ENCODE assay signal across 16 cellular contexts in genomic region chr1:174161813-174162212, GRCh38. TPM values are rescaled to one million over a fixed set of nuclear protein-coding genes. Genes with fewer than 3 reads are reported as not detected.
DNase-seq lines count a peak whose midpoint lies in the region; ATAC-seq, FAIRE-seq and TF ChIP-seq lines count a peak whose summit lies in the region.
"Had no signal": no experiment of that assay in that cellular context is flagged by ENCODE, and none has a peak within 500 bp of the region (broad histone marks: within the 10 kb centered on the region; RNA-seq: fewer than 3 reads in every experiment).

No MANE protein-coding gene starts in this region.

- CTCF ChIA-PET in HepG2 (lab: Yijun Ruan, JAX; ENCODE audit: low intra/inter-chr PET ratio, low total read pairs): no interaction called here
- CTCF ChIA-PET in GM12878 (lab: Yijun Ruan, JAX): no interaction called here

- no peak overlapping the region for H3K4me3 ChIP-seq in HepG2 (replicated peaks in 1 of 3; ENCODE audit: insufficient read depth in 1 of 3, low read depth in 2 of 3, low read length in 3 of 3)
- H3K4me3 ChIP-seq in right lobe of liver: no peak overlapping the region
- H3K4me3 ChIP-seq in GM12878: peak overlapping the region; percentile 75
- no peak overlapping the region for H3K4me3 ChIP-seq in gastroesophageal sphincter
- H3K4me3 ChIP-seq: lower lobe of right lung had no signal

- H2AFZ ChIP-seq in HepG2 (ENCODE audit: low read length): no peak overlapping the region
- no peak overlapping the region for H2AFZ ChIP-seq in GM12878 (ENCODE audit: control insufficient read depth, low read depth, low read length)
- H2AFZ ChIP-seq: parathyroid adenoma had no signal

- DNase-seq in HepG2 (ENCODE audit: low spot score) (no peak), right lobe of liver (no peak), GM12878 (ENCODE audit: low read depth, low spot score) (no peak), type B pancreatic cell (ENCODE audit: extremely low spot score, unreplicated experiment) (no peak), glomerular visceral epithelial cell (ENCODE audit: extremely low spot score) (no peak)
- DNase-seq in NK-92 treated with Interleukin-12 subunit alpha and Interleukin-12 subunit beta, amount 100 ng/mL, for 24 hours (lab: John Stamatoyannopoulos, UW): no peak
- DNase-seq: cerebellar nuclear complex; DMS 273 treated with DMSO at 0.1 percent for 48 hours; effector memory CD4-positive, alpha-beta T cell; glutamatergic neuron; lower lobe of right lung; NCI-H1436 had no signal

- in situ Hi-C loops in HepG2 (cut with HindIII; ENCODE audit: extremely low pct_ligation_motif_present, low pct_unique_long_range_greater_than_20kb) (no loop called here), GM12878 (cut with MboI) (no loop called here)

- POLR2A ChIA-PET in HepG2 (lab: Yijun Ruan, JAX) (no interaction called here), GM12878 (lab: Charles Lee) (no interaction called here)

- H3K4me2 ChIP-seq in HepG2 (ENCODE audit: low read depth, low read length) (peak overlapping the region; percentile 2; the same call in 1 of the 2 replicates), GM12878 (ENCODE audit: control insufficient read depth, insufficient read depth) (peak overlapping the region; percentile 56)

- H3K9me3 Mint-ChIP-seq in type B pancreatic cell: no peaks in the 10 kb centered on the region

- H3K9me3 ChIP-seq in HepG2 (ENCODE audit: low read length): no peaks in the 10 kb centered on the region
- no peaks in the 10 kb centered on the region for H3K9me3 ChIP-seq in right lobe of liver
- no peaks in the 10 kb centered on the region for H3K9me3 ChIP-seq in GM12878 (replicated peaks; ENCODE audit: control insufficient read depth, insufficient read depth, low read length)
- H3K9me3 ChIP-seq in gastroesophageal sphincter: no peaks in the 10 kb centered on the region
- H3K9me3 ChIP-seq: lower lobe of right lung had no signal

- no peaks in the 10 kb centered on the region for H3K36me3 ChIP-seq in HepG2 (replicated peaks in 1 of 2; ENCODE audit: control insufficient read depth in 1 of 2, insufficient read depth in 2 of 2, low read length in 2 of 2)
- no peaks in the 10 kb centered on the region for H3K36me3 ChIP-seq in right lobe of liver
- no peaks in the 10 kb centered on the region for H3K36me3 ChIP-seq in GM12878 (ENCODE audit: control insufficient read depth in 2 of 2, insufficient read depth in 2 of 2, low read length in 1 of 2)
- no peaks in the 10 kb centered on the region for H3K36me3 ChIP-seq in gastroesophageal sphincter
- H3K36me3 ChIP-seq: lower lobe of right lung had no signal

- 96% methylated on average over 6 of the region's 6 CpGs for WGBS in HepG2 (ENCODE audit: low lambda C conversion rate)
- 97% methylated on average over 6 of the region's 6 CpGs for WGBS in right lobe of liver (ENCODE audit: insufficient coverage, low coverage, low lambda C conversion rate, missing lambda C conversion rate)
- WGBS in GM12878 (ENCODE audit: insufficient coverage, insufficient replicate concordance, low lambda C conversion rate, missing lambda C conversion rate): 12% methylated on average over 6 of the region's 6 CpGs
- WGBS in gastroesophageal sphincter (ENCODE audit: low coverage in 1 of 2), 2 donors: 90 to 96% methylated on average over 6 of the region's 6 CpGs

- TF ChIP-seq POLR2A in HepG2 (IDR thresholded peaks at IDR 0.05; ENCODE audit: insufficient read depth in 1 of 2, low read depth in 2 of 2, low read length in 2 of 2): no peak
- TF ChIP-seq POLR2A in right lobe of liver (IDR thresholded peaks at IDR 0.05): no peak
- TF ChIP-seq POLR2A in GM15510 (IDR thresholded peaks at IDR 0.05; ENCODE audit: borderline replicate concordance, extremely low read depth, insufficient read length): peak; percentile 6
- TF ChIP-seq POLR2A in GM12878 (IDR thresholded peaks at IDR 0.05; ENCODE audit: low read depth, low read length): no peak
- TF ChIP-seq POLR2A in gastroesophageal sphincter (IDR thresholded peaks at IDR 0.05): no peak

- H3K27ac ChIP-seq in HepG2 (ENCODE audit: extremely low read length, insufficient read depth, low read length) (no peak overlapping the region), right lobe of liver (no peak overlapping the region), GM12878 (ENCODE audit: control insufficient read depth, insufficient read depth) (peak overlapping the region; percentile 62), gastroesophageal sphincter (no peak overlapping the region)
- H3K27ac ChIP-seq: lower lobe of right lung, parathyroid adenoma had no signal

- TF ChIP-seq CTCF in HepG2 (CRISPR knock-in tag; IDR thresholded peaks at IDR 0.05): no peak
- no peak for TF ChIP-seq CTCF in right lobe of liver (IDR thresholded peaks at IDR 0.05)
- no peak for TF ChIP-seq CTCF in GM12878 (IDR thresholded peaks at IDR 0.05 in 2 of 3, conservative IDR thresholded peaks at IDR 0.05 in 1 of 3; ENCODE audit: control insufficient read depth in 2 of 3, extremely low read depth in 1 of 3, insufficient read depth in 1 of 3, low read depth in 3 of 3, low read length in 3 of 3)
- no peak for TF ChIP-seq CTCF in type B pancreatic cell (conservative IDR thresholded peaks at IDR 0.05)
- no peak for TF ChIP-seq CTCF in gastroesophageal sphincter (IDR thresholded peaks at IDR 0.05)

- intact Hi-C loops in HepG2 (cut with micrococcal nuclease; ENCODE audit: unreplicated experiment) (no loop called here), right lobe of liver (cut with DNase I) (no loop called here), GM12878 (cut with micrococcal nuclease; ENCODE audit: unreplicated experiment) (no loop called here)

- BruUV-seq in HepG2 (replicated peaks; lab: Mats Ljungman, UMichigan): no TSS peak
- no TSS peak for BruUV-seq in GM12878 (replicated peaks; lab: Mats Ljungman, UMichigan)

- H3K36me3 Mint-ChIP-seq in type B pancreatic cell: peaks cover 8% of the 10 kb centered on the region

- H3K27ac Mint-ChIP-seq in type B pancreatic cell: no peak overlapping the region

- H3K9ac ChIP-seq in HepG2 (ENCODE audit: insufficient read depth, low read depth, low read length) (no peak overlapping the region), GM12878 (ENCODE audit: control insufficient read depth, insufficient read depth, low read length) (peak overlapping the region; percentile 17)
- H3K9ac ChIP-seq: parathyroid adenoma had no signal

- SMC1A ChIA-PET in GM12878 (lab: Charles Lee; ENCODE audit: uncharacterized antibody, unreplicated experiment): no interaction called here

- H3K4me1 ChIP-seq in HepG2 (ENCODE audit: insufficient read depth, low read length) (peaks cover 52% of the 10 kb centered on the region), right lobe of liver (peaks cover 0 to 23% (median 0%) of the 10 kb centered on the region in 4 donors), GM12878 (ENCODE audit: control insufficient read depth, insufficient read depth, low read length) (peaks cover 36% of the 10 kb centered on the region), gastroesophageal sphincter (peaks cover 0 to 49% (median 4%) of the 10 kb centered on the region in 3 donors)
- H3K4me1 ChIP-seq: parathyroid adenoma had no signal

- peak overlapping the region; percentile 54 for H3K4me3 Mint-ChIP-seq in type B pancreatic cell

- RAD21 ChIA-PET in GM12878 (lab: Charles Lee; ENCODE audit: unreplicated experiment): interaction anchor here (0.7 kb wide), 1 partner anchor 296 kb away, joined by 3 read pairs; no protein-coding TSS in a partner anchor

- no peaks in the 10 kb centered on the region for H3K27me3 ChIP-seq in HepG2 (ENCODE audit: control insufficient read depth in 1 of 2, insufficient read depth in 2 of 2, low read length in 2 of 2)
- no peaks in the 10 kb centered on the region for H3K27me3 ChIP-seq in right lobe of liver
- H3K27me3 ChIP-seq in GM12878 (replicated peaks in 1 of 2; ENCODE audit: control insufficient read depth in 2 of 2, insufficient read depth in 2 of 2, low read length in 1 of 2): no peaks in the 10 kb centered on the region; a peak in 1 of 4 replicates
- no peaks in the 10 kb centered on the region for H3K27me3 ChIP-seq in gastroesophageal sphincter

- H4K20me1 ChIP-seq in HepG2 (ENCODE audit: insufficient read depth, low read length) (no peaks in the 10 kb centered on the region), GM12878 (ENCODE audit: control insufficient read depth, insufficient read depth) (no peaks in the 10 kb centered on the region; the same call in 1 of the 2 replicates)

- no peak for FAIRE-seq in HepG2 (lab: Jason Lieb, UNC)
- no peak for FAIRE-seq in GM12878 (lab: Jason Lieb, UNC)
- FAIRE-seq: H1 had no signal

- no peak for TF ChIP-seq EP300 in HepG2 (IDR thresholded peaks at IDR 0.05; ENCODE audit: low read depth in 2 of 2, low read length in 2 of 2)
- TF ChIP-seq EP300 in HepG2 (CRISPR knock-in tag; IDR thresholded peaks at IDR 0.05; ENCODE audit: borderline replicate concordance): no peak
- TF ChIP-seq EP300 in GM12878 (IDR thresholded peaks at IDR 0.05; ENCODE audit: borderline replicate concordance in 1 of 2, control insufficient read depth in 1 of 2, low read depth in 2 of 2, low read length in 2 of 2): no peak
- TF ChIP-seq EP300 in gastroesophageal sphincter (IDR thresholded peaks at IDR 0.05): no peak

- no peaks in the 10 kb centered on the region for H3K27me3 Mint-ChIP-seq in type B pancreatic cell

- H3K4me1 Mint-ChIP-seq in type B pancreatic cell (ENCODE audit: unreplicated experiment): peaks cover 25% of the 10 kb centered on the region

- TF ChIP-seq RAD21 in HepG2 (CRISPR knock-in tag; IDR thresholded peaks at IDR 0.05) (no peak), GM12878 (IDR thresholded peaks at IDR 0.05; ENCODE audit: insufficient read depth, low read depth, low read length) (no peak)

- H3K79me2 ChIP-seq in HepG2 (ENCODE audit: insufficient read depth, low read length): peaks cover 41% of the 10 kb centered on the region
- peaks cover 80% of the 10 kb centered on the region for H3K79me2 ChIP-seq in GM12878 (ENCODE audit: control insufficient read depth, insufficient read depth, low read length)
- H3K79me2 ChIP-seq: parathyroid adenoma had no signal

- ATAC-seq in HepG2 (no peak), right lobe of liver (no peak), GM12878 (no peak), gastroesophageal sphincter (no peak)
- ATAC-seq: lower lobe of right lung had no signal

RNA-seq across cellular contexts. Expression of gene RABGAP1L, which starts 2.5 kb away (rescaled TPM):
- total RNA-seq in HepG2 (2016; rRNA removed; fragmentation: Illumina TruSeq; extraction: Trizol): 22.6 and 27.8 TPM in 2 replicates
- total RNA-seq in HepG2 (2016; cell fraction: cytosol; rRNA removed; fragmentation: Illumina TruSeq; extraction: Trizol; ENCODE audit: low read depth): 8.0 and 9.8 TPM in 2 replicates
- 22.4 and 27.7 TPM in 2 replicates for total RNA-seq in HepG2 (2016; cell fraction: insoluble cytoplasmic fraction; rRNA removed; fragmentation: Illumina TruSeq; extraction: Trizol)
- 6.6 and 7.1 TPM in 2 replicates for total RNA-seq in HepG2 (2016; cell fraction: membrane; rRNA removed; fragmentation: Illumina TruSeq; extraction: Trizol)
- total RNA-seq in HepG2 (2016; cell fraction: nucleus; rRNA removed; fragmentation: Illumina TruSeq; extraction: Trizol): 52.5 and 56.6 TPM in 2 replicates
- 7.0 and 7.9 TPM in 2 replicates for polyA plus RNA-seq in HepG2 (2011; rRNA removed)
- 3.6 and 6.8 TPM in 2 replicates for polyA plus RNA-seq in HepG2 (2011; cell fraction: cytosol; rRNA removed)
- 6.0 and 8.0 TPM in 2 replicates for polyA plus RNA-seq in HepG2 (2011; cell fraction: nucleus; rRNA removed)
- 6.0 and 8.6 TPM in 2 replicates for polyA plus RNA-seq in HepG2 (2012)
- polyA plus RNA-seq in HepG2 (2016; cell fraction: cytosol; fragmentation: Illumina TruSeq; extraction: Trizol; ENCODE audit: low read depth): 0.60 and 0.68 TPM in 2 replicates
- 12.1 and 13.5 TPM in 2 replicates for polyA plus RNA-seq in HepG2 (2016; cell fraction: insoluble cytoplasmic fraction; fragmentation: Illumina TruSeq; extraction: Trizol; ENCODE audit: low read depth)
- polyA plus RNA-seq in HepG2 (2016; cell fraction: membrane; fragmentation: Illumina TruSeq; extraction: Trizol; ENCODE audit: low read depth): 0.87 and 1.3 TPM in 2 replicates
- 10.1 and 10.5 TPM in 2 replicates for polyA plus RNA-seq in HepG2 (2016; cell fraction: nucleus; fragmentation: Illumina TruSeq; extraction: Trizol; ENCODE audit: insufficient read depth, low read depth)
- polyA minus RNA-seq in HepG2 (2011; rRNA and poly(A)+ RNA removed; ENCODE audit: low replicate concordance): 21.9 and 40.8 TPM in 2 replicates
- 14.2 and 22.6 TPM in 2 replicates for polyA minus RNA-seq in HepG2 (2011; cell fraction: cytosol; rRNA and poly(A)+ RNA removed)
- polyA minus RNA-seq in HepG2 (2011; cell fraction: nucleus; rRNA and poly(A)+ RNA removed): 114 and 137 TPM in 2 replicates
- total RNA-seq in right lobe of liver: 10 to 100 TPM; 11.7 to 23.1 (median 18.5) TPM
- 371 and 380 TPM in 2 replicates for total RNA-seq in GM12878 (2013; cell fraction: nucleolus; rRNA removed)
- total RNA-seq in GM12878 (2014; rRNA removed): 142 and 164 TPM in 2 replicates
- 194 and 207 TPM in 2 replicates for total RNA-seq in GM12878 (2014; rRNA removed; fragmentation: Illumina TruSeq; extraction: Trizol)
- 128 and 132 TPM in 2 replicates for total RNA-seq in GM12878 (2021)
- 70.2 TPM for polyA plus RNA-seq in GM12878 (2011; ENCODE audit: low read depth)
- 5.8 and 7.0 TPM in 2 replicates for polyA plus RNA-seq in GM12878 (2011; rRNA removed)
- 2.8 and 4.6 TPM in 2 replicates for polyA plus RNA-seq in GM12878 (2011; cell fraction: cytosol; rRNA removed)
- 3.2 and 4.1 TPM in 2 replicates for polyA plus RNA-seq in GM12878 (2011; cell fraction: nucleus; rRNA removed)
- 109 TPM in 2 replicates for polyA plus RNA-seq in GM12878 (2012)
- 142 and 184 TPM in 2 replicates for polyA plus RNA-seq in GM12878 (2014; fragmentation: Illumina TruSeq; extraction: Trizol)
- 100 to 1,000 TPM in 1 of 2 experiments, 10 to 100 TPM in 1; 92.3 to 130 TPM for polyA plus RNA-seq in GM12878 (2014; fragmentation: Nextera tagmentation; extraction: Ambion mirVana)
- polyA plus RNA-seq in GM12878 (2014; rRNA removed): 71.6 and 85.8 TPM in 2 replicates
- 10 to 100 TPM; 94.1 to 95.3 TPM for polyA plus RNA-seq in GM12878 (2016; fragmentation: Nextera tagmentation; extraction: Ambion mirVana)
- polyA minus RNA-seq in GM12878 (2011; rRNA and poly(A)+ RNA removed): 9.6 TPM in 2 replicates
- 1.5 and 1.7 TPM in 2 replicates for polyA minus RNA-seq in GM12878 (2011; cell fraction: cytosol; rRNA and poly(A)+ RNA removed)
- polyA minus RNA-seq in GM12878 (2011; cell fraction: nucleus; rRNA and poly(A)+ RNA removed): 12.1 and 21.8 TPM in 2 replicates
- total RNA-seq in type B pancreatic cell (ENCODE audit: low replicate concordance): 35.6 and 56.9 TPM in 2 replicates
- 100 to 1,000 TPM in 1 of 4 donors, 10 to 100 TPM in 3; 31.2 to 115 (median 62.5) TPM for total RNA-seq in gastroesophageal sphincter
